ENCODE assay signal across 27 cellular contexts in genomic region chr19:27691991-27692390, GRCh38.
"Had no signal": no experiment of that assay in that cellular context is flagged by ENCODE, and none has a peak within 500 bp of the region (broad histone marks: within the 10 kb centered on the region; RNA-seq: fewer than 3 reads in every experiment).

No MANE protein-coding gene starts in this region.

- H3K9ac ChIP-seq: neural progenitor cell, parathyroid adenoma had no signal

- H3K27me3 ChIP-seq: hepatocyte, neural progenitor cell, neutrophil, right lobe of liver, stomach, testis, thyroid gland, transverse colon, upper lobe of left lung, vagina had no signal

- H3K4me1 ChIP-seq: neural progenitor cell, parathyroid adenoma, right lobe of liver, stomach, testis, thyroid gland, transverse colon, upper lobe of left lung, vagina had no signal

- H3K4me2 ChIP-seq: hepatocyte, neural progenitor cell had no signal

- H3K9me3 ChIP-seq: neutrophil, psoas muscle, testis, thyroid gland, vagina had no signal

- ATAC-seq: natural killer cell; psoas muscle; right lobe of liver; stimulated activated naive B cell treated with anti-CD40 and anti-IgM and Interleukin-4, amounts not matched to agents 10 μg/mL and 1 μg/mL and 100 μg/mL, for 72 hours; stimulated activated naive CD8-positive, alpha-beta T cell treated with anti-CD3 and anti-CD28 coated beads, Interleukin-15, Interleukin-2, amounts not matched to agents 100 U/mL and 50 U/mL, for 24 hours had no signal

- H3K27ac ChIP-seq: hepatocyte, left ventricle myocardium inferior, neural progenitor cell, neutrophil, parathyroid adenoma, psoas muscle, right lobe of liver, skin epidermis, stomach, testis, thyroid gland, transverse colon, upper lobe of left lung, vagina had no signal

- H3K79me2 ChIP-seq: hepatocyte, parathyroid adenoma had no signal

- H2AFZ ChIP-seq: hepatocyte, neural progenitor cell, parathyroid adenoma had no signal

- H3K4me3 ChIP-seq: hepatocyte, left ventricle myocardium inferior, lung, neural progenitor cell, psoas muscle, right lobe of liver, skin epidermis, stomach, testis, thyroid gland, transverse colon, upper lobe of left lung, vagina had no signal

- H3K36me3 ChIP-seq: left ventricle myocardium inferior, neural progenitor cell, neutrophil, right lobe of liver, stomach, thyroid gland, transverse colon, upper lobe of left lung, vagina had no signal

- DNase-seq: islet precursor cell; left ventricle myocardium inferior; mesendoderm; naive B cell; natural killer cell; nephron progenitor cell; occipital lobe; psoas muscle; right lobe of liver; stimulated activated CD4-positive, alpha-beta T cell treated with anti-CD3 and anti-CD28 coated beads, Interleukin-12 subunit alpha, Interleukin-12 subunit beta, amount 100 ng/mL, for 4 hours; stimulated activated CD4-positive, alpha-beta T cell treated with anti-CD3 and anti-CD28 coated beads, Interleukin-15, amount 100 ng/mL, for 24 hours; stimulated activated CD4-positive, alpha-beta T cell treated with anti-CD3 and anti-CD28 coated beads, Interleukin-2, amount 100 ng/mL, for 24 hours; stimulated activated CD4-positive, alpha-beta T cell treated with anti-CD3 and anti-CD28 coated beads, Interleukin-4, amount 100 ng/mL, for 1 hour; stimulated activated naive B cell treated with anti-CD40 and anti-IgM and Interleukin-4, amounts not matched to agents 10 μg/mL and 1 μg/mL and 100 μg/mL, for 72 hours; stimulated activated naive CD8-positive, alpha-beta T cell treated with anti-CD3 and anti-CD28 coated beads, Interleukin-15, Interleukin-2, amounts not matched to agents 100 U/mL and 50 U/mL, for 24 hours; stomach; testis; thyroid gland; transverse colon; upper lobe of left lung had no signal
